Comparison of ENCODE assay signal across 13 cellular contexts in genomic region chr5:111494350-111494999, GRCh38. TPM values are rescaled to one million over a fixed set of nuclear protein-coding genes. Genes with fewer than 3 reads are reported as not detected.
DNase-seq lines count a peak whose midpoint lies in the region; ATAC-seq and TF ChIP-seq lines count a peak whose summit lies in the region.
"Had no signal": no experiment of that assay in that cellular context is flagged by ENCODE, and none has a peak within 500 bp of the region (broad histone marks: within the 10 kb centered on the region; RNA-seq: fewer than 3 reads in every experiment).

No MANE protein-coding gene starts in this region.

- H3K4me3 ChIP-seq in mesodermal cell (ENCODE audit: extremely low read depth, insufficient read depth, low read length, poor library complexity, severe bottlenecking) = no peak overlapping the region
- H3K4me3 ChIP-seq: PC-9, uterus had no signal

- TF ChIP-seq CTCF in GM13977 (IDR thresholded peaks at IDR 0.05; ENCODE audit: extremely low read depth, insufficient read depth, missing control alignments) = no peak

- DNase-seq in NCI-H82 (lab: John Stamatoyannopoulos, UW) (peak; percentile 10), NCI-H82 treated with DMSO at 0.1 percent for 48 hours (lab: John Stamatoyannopoulos, UW; ENCODE audit: unreplicated experiment) (no peak), GM13977 (ENCODE audit: low spot score) (no peak)
- DNase-seq in activated naive CD4-positive, alpha-beta T cell treated with anti-CD3 and anti-CD28 coated beads, Interleukin-2, amount 50 U/mL, for 72 hours (ENCODE audit: low spot score in 2 of 2) = no peak
- DNase-seq: effector CD8-positive, alpha-beta T cell; NCI-H1092 treated with DMSO at 0.1 percent for 48 hours; PC-9; uterus had no signal

- peak overlapping the region; percentile 55 for H3K27ac ChIP-seq in mesodermal cell (ENCODE audit: low read depth, low read length, severe bottlenecking)
- H3K27ac ChIP-seq: PC-9, uterus, VCaP had no signal

- in situ Hi-C loops in GM13977 (cut with MboI; ENCODE audit: low pct_unique_long_range_greater_than_20kb, low sequenced_read_pairs, unreplicated experiment) = no loop called here

- no peaks in the 10 kb centered on the region for H3K9me3 ChIP-seq in mesodermal cell (ENCODE audit: control insufficient read depth, low read length)
- H3K9me3 ChIP-seq: uterus had no signal

- WGBS in mesodermal cell (ENCODE audit: insufficient coverage in 2 of 2), 2 experiments = 80 to 100% methylated on average over 1 of the region's 2 CpGs

- no peaks in the 10 kb centered on the region for H3K9me3 Mint-ChIP-seq in activated naive CD4-positive, alpha-beta T cell treated with anti-CD3 and anti-CD28 coated beads, Interleukin-2, amount 50 U/mL, for 72 hours

- peak overlapping the region; percentile 36 to 93 for H3K27ac Mint-ChIP-seq in activated naive CD4-positive, alpha-beta T cell treated with anti-CD3 and anti-CD28 coated beads, Interleukin-2, amount 50 U/mL, for 72 hours

- peaks cover 0 to 21% of the 10 kb centered on the region in 2 donors for H3K36me3 Mint-ChIP-seq in activated naive CD4-positive, alpha-beta T cell treated with anti-CD3 and anti-CD28 coated beads, Interleukin-2, amount 50 U/mL, for 72 hours

- H3K36me3 ChIP-seq in mesodermal cell (ENCODE audit: control insufficient read depth, insufficient read depth, low read length) = peaks cover 46% of the 10 kb centered on the region
- H3K36me3 ChIP-seq: uterus had no signal

- H3K4me1 ChIP-seq in mesodermal cell (ENCODE audit: control insufficient read depth, insufficient read depth, low read length, poor library complexity, severe bottlenecking) = no peaks in the 10 kb centered on the region
- H3K4me1 ChIP-seq: uterus had no signal

- ATAC-seq in HG02798 (IDR thresholded peaks at IDR 0.05; ENCODE audit: poor library complexity, unreplicated experiment) = peak; percentile 53
- peak in 1 of 2 donors; percentile 85 for ATAC-seq in activated naive CD4-positive, alpha-beta T cell treated with anti-CD3 and anti-CD28 coated beads, Interleukin-2, amount 50 U/mL, for 72 hours
- no peak for ATAC-seq in GM21717 (IDR thresholded peaks at IDR 0.05; ENCODE audit: unreplicated experiment)
- ATAC-seq in GM19463 (IDR thresholded peaks at IDR 0.05; ENCODE audit: unreplicated experiment) = no peak

RNA-seq across cellular contexts. Expression of gene STARD4, which starts 17.9 kb away (rescaled TPM):
- 100 to 1,000 TPM in 1 of 2 donors, 10 to 100 TPM in 1; 43.0 to 108 TPM for total RNA-seq in activated naive CD4-positive, alpha-beta T cell treated with anti-CD3 and anti-CD28 coated beads, Interleukin-2, amount 50 U/mL, for 72 hours
- 98.5 TPM for polyA plus RNA-seq in mesodermal cell (2013, experiment 1 of 2)
- 92.2 TPM for polyA plus RNA-seq in mesodermal cell (2013, experiment 2 of 2)
